1 cellular context compared by ENCODE assay signal in the genomic region with DNA sequence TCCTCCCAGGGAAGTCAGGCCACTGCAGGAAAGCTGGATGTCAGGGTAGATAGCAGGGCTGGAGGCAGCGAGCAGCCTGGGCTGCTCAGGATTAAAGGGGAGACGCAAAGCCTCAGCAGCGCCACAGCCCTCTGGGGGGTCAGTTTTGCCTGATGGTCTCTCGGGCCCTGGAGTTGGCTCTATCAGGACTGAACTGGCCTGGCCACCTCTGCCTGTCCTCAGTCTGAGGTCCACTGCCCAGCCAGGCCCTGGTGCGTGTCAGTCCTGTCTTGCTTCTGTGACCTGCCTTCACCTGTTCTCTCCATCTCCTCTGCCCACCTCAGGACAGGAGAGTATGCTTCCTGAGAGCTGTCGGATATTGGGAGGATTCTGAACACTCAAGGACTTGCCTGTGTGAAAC.
TF ChIP-seq lines count a peak whose summit lies in the region.

No MANE protein-coding gene starts in this region.

TF ChIP-seq in IMR-90, 13 proteins besides CTCF, POLR2A, EP300 and RAD21 (continued from another document):
- TF ChIP-seq, protein P1, sequence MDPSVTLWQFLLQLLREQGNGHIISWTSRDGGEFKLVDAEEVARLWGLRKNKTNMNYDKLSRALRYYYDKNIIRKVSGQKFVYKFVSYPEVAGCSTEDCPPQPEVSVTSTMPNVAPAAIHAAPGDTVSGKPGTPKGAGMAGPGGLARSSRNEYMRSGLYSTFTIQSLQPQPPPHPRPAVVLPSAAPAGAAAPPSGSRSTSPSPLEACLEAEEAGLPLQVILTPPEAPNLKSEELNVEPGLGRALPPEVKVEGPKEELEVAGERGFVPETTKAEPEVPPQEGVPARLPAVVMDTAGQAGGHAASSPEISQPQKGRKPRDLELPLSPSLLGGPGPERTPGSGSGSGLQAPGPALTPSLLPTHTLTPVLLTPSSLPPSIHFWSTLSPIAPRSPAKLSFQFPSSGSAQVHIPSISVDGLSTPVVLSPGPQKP (IDR thresholded peaks at IDR 0.05; ENCODE audit: borderline replicate concordance, low read depth, low read length) = no peak
